7 cellular contexts compared by ENCODE assay signal in the genomic region with DNA sequence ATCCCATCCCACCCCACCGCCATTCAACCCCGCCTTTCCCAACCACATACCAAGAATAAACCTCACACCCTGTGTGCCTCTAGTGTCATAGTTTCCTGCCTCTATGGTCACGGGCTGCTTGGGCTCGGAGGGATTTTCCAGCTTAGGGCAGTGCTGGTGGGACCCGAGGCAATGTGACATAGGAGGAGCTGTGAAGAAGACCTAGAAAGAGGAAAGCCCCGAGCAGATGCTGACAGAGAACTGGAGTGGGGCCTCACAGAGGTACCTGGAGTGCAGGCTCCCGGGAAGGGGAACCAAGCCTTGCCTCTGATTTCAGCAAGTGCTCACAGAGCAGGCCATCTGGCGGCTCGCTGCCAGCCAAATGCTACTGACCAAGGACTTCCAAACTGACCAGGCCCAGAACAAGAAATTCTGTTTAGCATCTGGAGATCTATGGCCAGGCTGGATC. TPM values are rescaled to one million over a fixed set of nuclear protein-coding genes. Genes with fewer than 3 reads are reported as not detected.
DNase-seq lines count a peak whose midpoint lies in the region; ATAC-seq and TF ChIP-seq lines count a peak whose summit lies in the region.

No MANE protein-coding gene starts in this region.

- H3K36me3 ChIP-seq in lower lobe of right lung (no peaks in the 10 kb centered on the region), HAP-1 (replicated peaks) (no peaks in the 10 kb centered on the region)

- DNase-seq in activated CD4-positive, alpha-beta T cell treated with anti-CD3 and anti-CD28 coated beads, Interleukin-2, amount 50 U/mL, for 4 hours, result peak; percentile 44 to 55
- DNase-seq in lower lobe of right lung (no peak), NCI-H510A treated with DMSO at 0.1 percent for 48 hours (lab: John Stamatoyannopoulos, UW) (no peak), HAP-1 (ENCODE audit: low spot score in 2 of 2) (no peak), DMS79 (lab: John Stamatoyannopoulos, UW) (no peak)

- H3K4me1 ChIP-seq in lower lobe of right lung (peaks cover 9% of the 10 kb centered on the region), HAP-1 (peaks cover 7% of the 10 kb centered on the region)

- no peak for TF ChIP-seq CTCF in lower lobe of right lung (IDR thresholded peaks at IDR 0.05)

- ATAC-seq in HG03060 (IDR thresholded peaks at IDR 0.05; ENCODE audit: low read depth, unreplicated experiment), result peak; percentile 64
- peak; percentile 33 to 53 for ATAC-seq in lower lobe of right lung

- H3K27me3 ChIP-seq in lower lobe of right lung (ENCODE audit: low read depth) (no peaks in the 10 kb centered on the region), HAP-1 (ENCODE audit: low read depth) (no peaks in the 10 kb centered on the region)

- in situ Hi-C loops in HAP-1 (cut with MboI; ENCODE audit: low sequenced_read_pairs), result no loop called here

- intact Hi-C loops in lower lobe of right lung (cut with DNase I), result no loop called here

- no peak overlapping the region for H3K27ac ChIP-seq in lower lobe of right lung

- TF ChIP-seq POLR2A in GM19193 (IDR thresholded peaks at IDR 0.05; ENCODE audit: extremely low read depth, insufficient read depth, insufficient read length), result peak; percentile 67

- H3K4me3 ChIP-seq in lower lobe of right lung (no peak overlapping the region), HAP-1 (no peak overlapping the region)

- no peaks in the 10 kb centered on the region for H3K9me3 ChIP-seq in lower lobe of right lung
- H3K9me3 ChIP-seq in HAP-1, result no peaks in the 10 kb centered on the region

RNA-seq across cellular contexts. Expression of gene BHLHE40, which starts 27.5 kb away (rescaled TPM):
- 84.8 TPM for total RNA-seq in lower lobe of right lung

Comparison
In these comparisons a context has a peak if more than half of its experiments do, and no peak if none do; other contexts are left out.
1. DNase-seq: peak in activated CD4-positive, alpha-beta T cell treated with anti-CD3 and anti-CD28 coated beads, Interleukin-2, amount 50 U/mL, for 4 hours (2 of 2); none in lower lobe of right lung (single experiment), NCI-H510A treated with DMSO at 0.1 percent for 48 hours (single experiment), HAP-1 (0 of 2) and DMS79 (single experiment).